20 cellular contexts compared by ENCODE assay signal in genomic region chr13:78478183-78478582, GRCh38.
"Had no signal": no experiment of that assay in that cellular context is flagged by ENCODE, and none has a peak within 500 bp of the region (broad histone marks: within the 10 kb centered on the region; RNA-seq: fewer than 3 reads in every experiment).

No MANE protein-coding gene starts in this region.

- DNase-seq: cortex of kidney; effector memory CD8-positive, alpha-beta T cell; hypothalamus; left ventricle myocardium superior; lower lobe of right lung; mucosa of descending colon; naive B cell; spleen; stimulated activated CD4-positive, alpha-beta T cell treated with anti-CD3 and anti-CD28 coated beads, Interleukin-2, amount 100 ng/mL, for 48 hours; stimulated activated naive B cell treated with anti-CD40 and anti-IgM and Interleukin-4, amounts not matched to agents 10 μg/mL and 1 μg/mL and 100 μg/mL, for 72 hours; upper lobe of left lung had no signal

- H3K4me3 ChIP-seq: lower lobe of right lung, mucosa of descending colon, right atrium auricular region, skin epidermis, spleen, thoracic aorta, tibial nerve, upper lobe of left lung had no signal

- H3K27me3 ChIP-seq: right atrium auricular region, spleen, tibial nerve, upper lobe of left lung had no signal

- H3K9me3 ChIP-seq: lower lobe of right lung, mucosa of descending colon, right atrium auricular region, spleen, thoracic aorta, tibial nerve, upper lobe of left lung had no signal

- H3K36me3 Mint-ChIP-seq: naive B cell; natural killer cell treated with Interleukin-12 subunit alpha and Interleukin-12 subunit beta and Interleukin-15 and Interleukin-18, amount 100 ng/mL, for 72 hours; stimulated activated naive B cell treated with anti-CD40 and anti-IgM and Interleukin-4, amounts not matched to agents 10 μg/mL and 1 μg/mL and 100 μg/mL, for 72 hours had no signal

- H3K36me3 ChIP-seq: lower lobe of right lung, right atrium auricular region, spleen, thoracic aorta, tibial nerve, upper lobe of left lung had no signal

- H3K4me1 ChIP-seq: lower lobe of right lung, parathyroid adenoma, right atrium auricular region, spleen, tibial nerve, upper lobe of left lung had no signal

- H3K4me3 Mint-ChIP-seq: effector memory CD8-positive, alpha-beta T cell; naive B cell; natural killer cell treated with Interleukin-12 subunit alpha and Interleukin-12 subunit beta and Interleukin-15 and Interleukin-18, amount 100 ng/mL, for 72 hours; neural crest cell; stimulated activated naive B cell treated with anti-CD40 and anti-IgM and Interleukin-4, amounts not matched to agents 10 μg/mL and 1 μg/mL and 100 μg/mL, for 72 hours; stimulated activated naive CD8-positive, alpha-beta T cell treated with anti-CD3 and anti-CD28 coated beads, Interleukin-15, Interleukin-2, amounts not matched to agents 100 ng/mL and 50 ng/mL, for 24 hours had no signal

- ATAC-seq: effector memory CD8-positive, alpha-beta T cell; left ventricle myocardium superior; lower lobe of right lung; mucosa of descending colon; natural killer cell treated with Interleukin-12 subunit alpha and Interleukin-12 subunit beta and Interleukin-15 and Interleukin-18, amount 100 ng/mL, for 72 hours; stimulated activated naive B cell treated with anti-CD40 and anti-IgM and Interleukin-4, amounts not matched to agents 10 μg/mL and 1 μg/mL and 100 μg/mL, for 72 hours had no signal

- H2AFZ ChIP-seq: parathyroid adenoma had no signal

- H3K4me1 Mint-ChIP-seq: naive B cell; neural crest cell; stimulated activated naive B cell treated with anti-CD40 and anti-IgM and Interleukin-4, amounts not matched to agents 10 μg/mL and 1 μg/mL and 100 μg/mL, for 72 hours had no signal

- H3K9me3 Mint-ChIP-seq: effector memory CD8-positive, alpha-beta T cell; neural crest cell; stimulated activated naive B cell treated with anti-CD40 and anti-IgM and Interleukin-4, amounts not matched to agents 10 μg/mL and 1 μg/mL and 100 μg/mL, for 72 hours; stimulated activated naive CD8-positive, alpha-beta T cell treated with anti-CD3 and anti-CD28 coated beads, Interleukin-15, Interleukin-2, amounts not matched to agents 100 ng/mL and 50 ng/mL, for 24 hours had no signal

- H3K27me3 Mint-ChIP-seq: effector memory CD8-positive, alpha-beta T cell; naive B cell; natural killer cell treated with Interleukin-12 subunit alpha and Interleukin-12 subunit beta and Interleukin-15 and Interleukin-18, amount 100 ng/mL, for 72 hours; stimulated activated naive B cell treated with anti-CD40 and anti-IgM and Interleukin-4, amounts not matched to agents 10 μg/mL and 1 μg/mL and 100 μg/mL, for 72 hours had no signal

- H3K79me2 ChIP-seq: parathyroid adenoma had no signal

- H3K27ac Mint-ChIP-seq: effector memory CD8-positive, alpha-beta T cell; naive B cell; natural killer cell treated with Interleukin-12 subunit alpha and Interleukin-12 subunit beta and Interleukin-15 and Interleukin-18, amount 100 ng/mL, for 72 hours; progenitor cell of endocrine pancreas; stimulated activated naive B cell treated with anti-CD40 and anti-IgM and Interleukin-4, amounts not matched to agents 10 μg/mL and 1 μg/mL and 100 μg/mL, for 72 hours; stimulated activated naive CD8-positive, alpha-beta T cell treated with anti-CD3 and anti-CD28 coated beads, Interleukin-15, Interleukin-2, amounts not matched to agents 100 ng/mL and 50 ng/mL, for 24 hours had no signal

- H3K27ac ChIP-seq: lower lobe of right lung, parathyroid adenoma, right atrium auricular region, skin epidermis, spleen, thoracic aorta, tibial nerve, upper lobe of left lung had no signal
